Comparison of ENCODE assay signal across 2 cellular contexts in genomic region chr21:23384679-23385078, GRCh38.
TF ChIP-seq lines count a peak whose summit lies in the region.

No MANE protein-coding gene starts in this region.

TF ChIP-seq in GM23338, 12 proteins besides CTCF, POLR2A, EP300 and RAD21:
- no peak for TF ChIP-seq JUNB (IDR thresholded peaks at IDR 0.05; ENCODE audit: unreplicated experiment)
- TF ChIP-seq ZNF462 (CRISPR knock-in tag; IDR thresholded peaks at IDR 0.05): peak; percentile 92
- TF ChIP-seq NANOG (IDR thresholded peaks at IDR 0.05; ENCODE audit: borderline replicate concordance): peak; percentile 30; the same call in 1 of the 2 replicates
- peak; percentile 88 for TF ChIP-seq ETS1 (IDR thresholded peaks at IDR 0.05)
- no peak for TF ChIP-seq EZH2 (IDR thresholded peaks at IDR 0.05; ENCODE audit: low read depth, unreplicated experiment)
- TF ChIP-seq EZH2phosphoT487 (IDR thresholded peaks at IDR 0.05; ENCODE audit: unreplicated experiment): no peak
- TF ChIP-seq STAT1 (IDR thresholded peaks at IDR 0.05; ENCODE audit: unreplicated experiment): no peak
- TF ChIP-seq CREB1 (CRISPR knock-in tag; IDR thresholded peaks at IDR 0.05; ENCODE audit: low read depth): no peak
- no peak; the same call in 1 of the 2 replicates for TF ChIP-seq POLR2AphosphoS5 (IDR thresholded peaks at IDR 0.05; ENCODE audit: low read depth)
- no peak for TF ChIP-seq ZNF331 (CRISPR knock-in tag; IDR thresholded peaks at IDR 0.05; ENCODE audit: low read depth)
- no peak for TF ChIP-seq ZNF114 (CRISPR knock-in tag; IDR thresholded peaks at IDR 0.05)
- TF ChIP-seq REST (IDR thresholded peaks at IDR 0.05; ENCODE audit: unreplicated experiment): no peak
TF ChIP-seq in GM23338: peak in this region for 3.

TF ChIP-seq in endothelial cell of umbilical vein, 7 proteins besides CTCF, POLR2A, EP300 and RAD21:
- TF ChIP-seq JUN (IDR thresholded peaks at IDR 0.05; ENCODE audit: borderline replicate concordance, insufficient read depth, insufficient read length, low read depth): no peak
- no peak for TF ChIP-seq EZH2 (IDR thresholded peaks at IDR 0.05; ENCODE audit: borderline replicate concordance, low read depth, low read length, severe bottlenecking)
- no peak for TF ChIP-seq GATA2 (IDR thresholded peaks at IDR 0.05; ENCODE audit: insufficient read depth, insufficient read length, low read depth, low read length)
- no peak for TF ChIP-seq MAX (IDR thresholded peaks at IDR 0.05; ENCODE audit: insufficient read depth, insufficient read length)
- no peak for TF ChIP-seq POLR2AphosphoS5 (IDR thresholded peaks at IDR 0.05; ENCODE audit: insufficient read depth, low read depth, low read length)
- TF ChIP-seq MYC (IDR thresholded peaks at IDR 0.05; ENCODE audit: low read depth, low read length): no peak
- TF ChIP-seq FOS (IDR thresholded peaks at IDR 0.05; ENCODE audit: borderline replicate concordance, insufficient read depth, low read length): no peak
